27 cellular contexts compared by ENCODE assay signal in the genomic region with DNA sequence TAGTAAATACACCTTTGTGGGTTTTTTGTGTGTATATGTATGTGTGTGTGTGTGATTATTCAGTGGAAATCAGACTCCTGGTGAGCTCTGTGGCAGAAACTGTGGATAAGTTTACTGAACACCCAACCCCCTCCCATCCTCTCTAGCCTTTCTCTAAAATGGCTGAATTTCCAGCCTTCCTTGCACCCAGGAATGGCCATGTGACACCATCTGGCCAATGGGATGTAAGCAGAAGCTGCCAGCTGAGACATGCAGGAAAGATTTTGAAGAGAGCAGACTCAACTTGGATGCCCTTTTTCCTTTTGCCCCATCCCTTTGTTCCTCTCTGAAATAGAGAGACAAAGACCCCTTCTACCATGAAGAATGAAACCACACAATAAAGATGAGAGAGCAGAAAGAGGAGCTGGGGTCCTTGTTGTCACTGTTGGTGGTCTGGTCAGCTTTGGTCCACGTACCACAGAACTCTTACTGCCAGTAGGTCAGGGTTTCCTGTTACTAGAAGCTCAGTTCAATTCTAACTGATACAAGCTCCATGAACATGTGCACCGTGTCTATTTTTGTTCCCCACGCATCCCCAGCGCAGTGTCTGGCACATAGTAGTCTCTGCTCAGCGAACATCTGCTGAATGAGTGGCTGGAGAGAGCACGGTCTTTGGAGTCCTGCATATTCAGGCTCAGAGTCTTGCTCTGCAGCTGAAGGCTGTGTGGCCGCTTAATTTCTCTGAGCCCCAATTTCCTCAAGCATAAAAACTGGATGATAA. TPM values are rescaled to one million over a fixed set of nuclear protein-coding genes. Genes with fewer than 3 reads are reported as not detected.
"Had no signal": no experiment of that assay in that cellular context is flagged by ENCODE, and none has a peak within 500 bp of the region (broad histone marks: within the 10 kb centered on the region; RNA-seq: fewer than 3 reads in every experiment).

No MANE protein-coding gene starts in this region.

- H3K9me3 ChIP-seq: adrenal gland, breast epithelium had no signal

- ATAC-seq: activated CD4-positive, alpha-beta T cell treated with anti-CD3 and anti-CD28 coated beads for 36 hours; activated CD8-positive, alpha-beta T cell treated with anti-CD3 and anti-CD28 coated beads for 36 hours; T-cell had no signal

- H3K9me3 Mint-ChIP-seq: activated CD8-positive, alpha-beta T cell treated with anti-CD3 and anti-CD28 coated beads for 36 hours; activated naive CD8-positive, alpha-beta T cell treated with anti-CD3 and anti-CD28 coated beads, Interleukin-2, amount 10 ng/mL, durations not matched to agents 7 days and 5 days had no signal

- H3K36me3 ChIP-seq: adrenal gland, breast epithelium had no signal

- H3K27me3 Mint-ChIP-seq: activated CD8-positive, alpha-beta T cell treated with anti-CD3 and anti-CD28 coated beads for 36 hours had no signal

- H3K27ac ChIP-seq: adrenal gland, breast epithelium, KMS-11, VCaP had no signal

- H3K4me3 ChIP-seq: adrenal gland, breast epithelium had no signal

- H3K4me3 Mint-ChIP-seq: activated CD4-positive, alpha-beta T cell treated with anti-CD3 and anti-CD28 coated beads for 36 hours; activated CD8-positive, alpha-beta T cell treated with anti-CD3 and anti-CD28 coated beads for 36 hours; activated naive CD8-positive, alpha-beta T cell treated with anti-CD3 and anti-CD28 coated beads, Interleukin-2, amount 10 ng/mL, durations not matched to agents 7 days and 5 days; T-cell had no signal

- H3K4me1 Mint-ChIP-seq: activated CD4-positive, alpha-beta T cell treated with anti-CD3 and anti-CD28 coated beads for 36 hours; activated naive CD8-positive, alpha-beta T cell treated with anti-CD3 and anti-CD28 coated beads, Interleukin-2, amount 10 ng/mL, durations not matched to agents 7 days and 5 days; T-cell had no signal

- H3K27ac Mint-ChIP-seq: activated CD4-positive, alpha-beta T cell treated with anti-CD3 and anti-CD28 coated beads for 36 hours; activated CD8-positive, alpha-beta T cell treated with anti-CD3 and anti-CD28 coated beads for 36 hours; activated naive CD8-positive, alpha-beta T cell treated with anti-CD3 and anti-CD28 coated beads, Interleukin-2, amount 10 ng/mL, durations not matched to agents 7 days and 5 days; T-cell had no signal

- DNase-seq: activated CD4-positive, alpha-beta T cell treated with anti-CD3 and anti-CD28 coated beads for 36 hours; activated CD4-positive, alpha-beta T cell treated with anti-CD3 and anti-CD28 coated beads, Interleukin-2, amount 50 U/mL, for 1 hour; activated CD8-positive, alpha-beta memory T cell treated with anti-CD3 and anti-CD28 coated beads, Interleukin-2, amount 50 U/mL, for 4 hours; activated CD8-positive, alpha-beta T cell treated with anti-CD3 and anti-CD28 coated beads for 36 hours; activated naive CD4-positive, alpha-beta T cell treated with anti-CD3 and anti-CD28 coated beads, Interleukin-2, amount 50 U/mL, for 16 hours; activated naive CD8-positive, alpha-beta T cell treated with anti-CD3 and anti-CD28 coated beads, Interleukin-2, amount 10 ng/mL, durations not matched to agents 7 days and 5 days; adrenal gland; central memory CD4-positive, alpha-beta T cell; NCI-H1092; NCI-H1417; NCI-H1694; NCI-H2029; NCI-H2107; NCI-H2171 treated with DMSO at 0.1 percent for 48 hours; NCI-H226; NCI-H510A; NCI-H526 treated with DMSO at 0.1 percent for 48 hours; NCI-H82; SIG-M5; T-cell; T-helper 2 cell had no signal

- H3K4me1 ChIP-seq: breast epithelium had no signal

- H3K36me3 Mint-ChIP-seq: activated naive CD8-positive, alpha-beta T cell treated with anti-CD3 and anti-CD28 coated beads, Interleukin-2, amount 10 ng/mL, durations not matched to agents 7 days and 5 days; T-cell had no signal

RNA-seq across cellular contexts. Expression of gene SEZ6L, which starts 57.5 kb away (rescaled TPM):
- total RNA-seq: activated CD4-positive, alpha-beta T cell treated with anti-CD3 and anti-CD28 coated beads for 36 hours; activated CD8-positive, alpha-beta T cell treated with anti-CD3 and anti-CD28 coated beads for 36 hours; activated naive CD8-positive, alpha-beta T cell treated with anti-CD3 and anti-CD28 coated beads, Interleukin-2, amount 10 ng/mL, durations not matched to agents 7 days and 5 days; MCF 10A; OCI-LY7; RPMI7951; T-cell had no signal
